8 cellular contexts compared by ENCODE assay signal in the genomic region with DNA sequence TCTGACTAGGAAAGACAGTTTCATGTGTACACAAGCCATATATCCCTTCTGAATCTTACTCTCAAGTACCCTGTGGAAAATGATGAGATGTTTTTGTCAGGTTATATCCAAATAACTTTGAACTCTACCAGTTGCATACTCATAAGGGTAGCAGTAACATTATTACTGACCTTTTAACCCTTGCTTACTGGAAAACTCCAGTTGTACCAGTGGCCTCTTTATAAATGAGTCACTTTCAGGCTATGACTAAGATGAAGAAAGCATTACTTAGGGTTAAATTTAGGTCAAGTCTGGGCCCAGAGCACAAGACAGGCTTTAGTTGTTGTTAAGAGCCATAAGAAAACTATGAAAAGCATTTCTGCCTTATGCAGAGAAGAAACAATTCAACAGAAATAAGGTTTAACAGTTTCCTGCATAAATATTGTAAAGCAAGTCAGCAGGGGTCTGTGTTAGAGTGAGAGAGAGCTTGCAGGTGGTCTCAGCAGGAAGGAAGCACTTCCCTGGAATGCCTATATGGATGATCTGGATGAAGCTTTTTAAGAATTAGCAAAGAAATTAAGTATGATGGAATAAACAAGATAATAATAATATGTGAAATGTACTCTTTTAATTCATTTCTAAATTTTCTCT.
DNase-seq lines count a peak whose midpoint lies in the region; ATAC-seq and TF ChIP-seq lines count a peak whose summit lies in the region.

No MANE protein-coding gene starts in this region.

- peaks cover 66% of the 10 kb centered on the region for H3K4me1 Mint-ChIP-seq in activated T-helper 1 cell treated with anti-CD3 and anti-CD28 coated beads, Interleukin-12 subunit alpha, Interleukin-12 subunit beta, Interleukin-2, Interleukin-4 antibody, amounts not matched to agents 30 ng/mL and 10 ng/mL and 1 ng/mL, durations not matched to agents 14 hours and 24 hours and 36 hours (ENCODE audit: low read depth)
- H3K4me1 Mint-ChIP-seq in natural killer cell treated with Interleukin-12 subunit alpha and Interleukin-12 subunit beta and Interleukin-15 and Interleukin-18, amount 100 ng/mL, for 72 hours (ENCODE audit: low read depth in 2 of 2) = peaks cover 22 to 51% of the 10 kb centered on the region in 2 donors

- no peak overlapping the region; the same call in 1 of the 2 replicates for H3K4me3 ChIP-seq in GM12865 (ENCODE audit: low read depth, low read length)

- intact Hi-C loops in activated T-helper 1 cell treated with anti-CD3 and anti-CD28 coated beads, Interleukin-12 subunit alpha, Interleukin-12 subunit beta, Interleukin-2, Interleukin-4 antibody, amounts not matched to agents 30 ng/mL and 10 ng/mL and 1 ng/mL, durations not matched to agents 14 hours and 24 hours and 36 hours (cut with micrococcal nuclease) = loop anchor here (1.0 to 2.0 kb wide), 12 partner anchors 16 to 684 kb away; a partner anchor contains a TSS

- H3K27ac Mint-ChIP-seq in activated T-helper 1 cell treated with anti-CD3 and anti-CD28 coated beads, Interleukin-12 subunit alpha, Interleukin-12 subunit beta, Interleukin-2, Interleukin-4 antibody, amounts not matched to agents 30 ng/mL and 10 ng/mL and 1 ng/mL, durations not matched to agents 14 hours and 24 hours and 36 hours = peak overlapping the region; percentile 94
- peak overlapping the region; percentile 90 for H3K27ac Mint-ChIP-seq in natural killer cell treated with Interleukin-12 subunit alpha and Interleukin-12 subunit beta and Interleukin-15 and Interleukin-18, amount 100 ng/mL, for 72 hours

- peak overlapping the region; percentile 62 for H3K4me3 Mint-ChIP-seq in activated T-helper 1 cell treated with anti-CD3 and anti-CD28 coated beads, Interleukin-12 subunit alpha, Interleukin-12 subunit beta, Interleukin-2, Interleukin-4 antibody, amounts not matched to agents 30 ng/mL and 10 ng/mL and 1 ng/mL, durations not matched to agents 14 hours and 24 hours and 36 hours
- H3K4me3 Mint-ChIP-seq in natural killer cell treated with Interleukin-12 subunit alpha and Interleukin-12 subunit beta and Interleukin-15 and Interleukin-18, amount 100 ng/mL, for 72 hours = peak overlapping the region; percentile 91

- peak; percentile 93 for DNase-seq in GM12865 (ENCODE audit: low read depth)
- peak; percentile 20 for DNase-seq in HT-29 (ENCODE audit: low spot score)
- peak; percentile 37 for DNase-seq in activated T-helper 1 cell treated with anti-CD3 and anti-CD28 coated beads, Interleukin-12 subunit alpha, Interleukin-12 subunit beta, Interleukin-2, Interleukin-4 antibody, amounts not matched to agents 30 ng/mL and 10 ng/mL and 1 ng/mL, durations not matched to agents 14 hours and 24 hours and 36 hours (ENCODE audit: low spot score)
- peak; percentile 63 for DNase-seq in natural killer cell treated with Interleukin-12 subunit alpha and Interleukin-12 subunit beta and Interleukin-15 and Interleukin-18, amount 100 ng/mL, for 72 hours (ENCODE audit: low spot score)
- DNase-seq in activated effector memory CD4-positive, alpha-beta T cell treated with anti-CD3 and anti-CD28 coated beads, Interleukin-2, amount 50 U/mL, for 16 hours = no peak
- no peak for DNase-seq in stimulated activated CD4-positive, alpha-beta T cell treated with anti-CD3 and anti-CD28 coated beads, Interleukin-4, amount 100 ng/mL, for 4 hours
- DNase-seq in stimulated activated CD4-positive, alpha-beta T cell treated with anti-CD3 and anti-CD28 coated beads, Interleukin-2, amount 100 ng/mL, for 24 hours = no peak

- peaks cover 13% of the 10 kb centered on the region for H3K9me3 Mint-ChIP-seq in activated T-helper 1 cell treated with anti-CD3 and anti-CD28 coated beads, Interleukin-12 subunit alpha, Interleukin-12 subunit beta, Interleukin-2, Interleukin-4 antibody, amounts not matched to agents 30 ng/mL and 10 ng/mL and 1 ng/mL, durations not matched to agents 14 hours and 24 hours and 36 hours
- no peaks in the 10 kb centered on the region for H3K9me3 Mint-ChIP-seq in natural killer cell treated with Interleukin-12 subunit alpha and Interleukin-12 subunit beta and Interleukin-15 and Interleukin-18, amount 100 ng/mL, for 72 hours

- TF ChIP-seq CTCF in GM12865 (IDR thresholded peaks at IDR 0.05; ENCODE audit: insufficient read depth, low read depth, low read length, missing control alignments) = no peak

- ATAC-seq in GM21576 (IDR thresholded peaks at IDR 0.05; ENCODE audit: unreplicated experiment) = peak; percentile 99
- ATAC-seq in natural killer cell treated with Interleukin-12 subunit alpha and Interleukin-12 subunit beta and Interleukin-15 and Interleukin-18, amount 100 ng/mL, for 72 hours = peak; percentile 93 to 96

- H3K27me3 Mint-ChIP-seq in activated T-helper 1 cell treated with anti-CD3 and anti-CD28 coated beads, Interleukin-12 subunit alpha, Interleukin-12 subunit beta, Interleukin-2, Interleukin-4 antibody, amounts not matched to agents 30 ng/mL and 10 ng/mL and 1 ng/mL, durations not matched to agents 14 hours and 24 hours and 36 hours (ENCODE audit: insufficient read depth) = no peaks in the 10 kb centered on the region
- H3K27me3 Mint-ChIP-seq in natural killer cell treated with Interleukin-12 subunit alpha and Interleukin-12 subunit beta and Interleukin-15 and Interleukin-18, amount 100 ng/mL, for 72 hours = no peaks in the 10 kb centered on the region

- H3K36me3 Mint-ChIP-seq in activated T-helper 1 cell treated with anti-CD3 and anti-CD28 coated beads, Interleukin-12 subunit alpha, Interleukin-12 subunit beta, Interleukin-2, Interleukin-4 antibody, amounts not matched to agents 30 ng/mL and 10 ng/mL and 1 ng/mL, durations not matched to agents 14 hours and 24 hours and 36 hours (ENCODE audit: low read depth) = peaks cover 16% of the 10 kb centered on the region
- H3K36me3 Mint-ChIP-seq in natural killer cell treated with Interleukin-12 subunit alpha and Interleukin-12 subunit beta and Interleukin-15 and Interleukin-18, amount 100 ng/mL, for 72 hours = peaks cover 12% of the 10 kb centered on the region

Comparison
In these comparisons a context has a peak if more than half of its experiments do, and no peak if none do; other contexts are left out.
1. DNase-seq: peak in GM12865 (single experiment), HT-29 (single experiment), activated T-helper 1 cell treated with anti-CD3 and anti-CD28 coated beads, Interleukin-12 subunit alpha, Interleukin-12 subunit beta, Interleukin-2, Interleukin-4 antibody, amounts not matched to agents 30 ng/mL and 10 ng/mL and 1 ng/mL, durations not matched to agents 14 hours and 24 hours and 36 hours (single experiment) and natural killer cell treated with Interleukin-12 subunit alpha and Interleukin-12 subunit beta and Interleukin-15 and Interleukin-18, amount 100 ng/mL, for 72 hours (single experiment); none in activated effector memory CD4-positive, alpha-beta T cell treated with anti-CD3 and anti-CD28 coated beads, Interleukin-2, amount 50 U/mL, for 16 hours (single experiment), stimulated activated CD4-positive, alpha-beta T cell treated with anti-CD3 and anti-CD28 coated beads, Interleukin-4, amount 100 ng/mL, for 4 hours (0 of 2) and stimulated activated CD4-positive, alpha-beta T cell treated with anti-CD3 and anti-CD28 coated beads, Interleukin-2, amount 100 ng/mL, for 24 hours (0 of 2).